In the genomic region with DNA sequence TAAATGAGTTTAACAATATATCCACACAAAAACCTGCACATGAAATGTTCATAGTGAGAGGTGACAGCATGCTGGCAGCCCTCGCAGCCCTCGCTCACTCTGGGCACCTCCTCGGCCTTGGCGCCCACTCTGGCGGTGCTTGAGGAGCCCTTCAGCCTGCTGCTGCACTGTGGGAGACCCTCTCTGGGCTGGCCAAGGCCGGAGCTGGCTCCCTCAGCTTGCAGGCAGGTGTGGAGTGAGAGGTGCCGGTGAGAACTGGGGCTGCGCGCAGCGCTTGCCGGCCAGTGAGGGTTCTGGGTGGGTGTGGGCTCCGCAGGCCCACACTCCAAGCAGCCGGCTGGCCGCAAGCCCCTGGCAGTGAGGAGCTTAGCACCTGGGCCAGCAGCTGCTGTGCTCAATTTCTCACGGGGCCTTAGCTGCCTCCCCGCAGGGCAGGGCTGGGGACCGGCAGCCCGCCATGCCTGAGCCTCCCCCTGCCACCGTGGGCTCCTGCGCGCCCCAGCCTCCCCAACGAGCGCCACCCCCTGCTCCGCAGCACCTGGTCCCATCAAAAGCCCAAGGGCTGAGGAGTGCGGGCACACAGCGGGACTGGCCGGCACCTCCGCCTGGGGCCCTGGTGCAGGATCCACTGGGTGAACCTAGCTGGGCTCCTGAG, we compare ENCODE assay signal across 27 cellular contexts. TPM values are rescaled to one million over a fixed set of nuclear protein-coding genes. Genes with fewer than 3 reads are reported as not detected.
"Had no signal": no experiment of that assay in that cellular context is flagged by ENCODE, and none has a peak within 500 bp of the region (broad histone marks: within the 10 kb centered on the region; RNA-seq: fewer than 3 reads in every experiment).

No MANE protein-coding gene starts in this region.

- H3K27me3 ChIP-seq: colonic mucosa, esophagus muscularis mucosa, foreskin keratinocyte, gastrocnemius medialis, heart right ventricle had no signal

- H3K27ac Mint-ChIP-seq: dendritic cell treated with granulocyte-macrophage colony-stimulating factor and Interleukin-4, amounts not matched to agents 40 ng/mL and 50 ng/mL, for 4 days; effector memory CD8-positive, alpha-beta T cell; endodermal cell; memory B cell had no signal

- H3K9me3 Mint-ChIP-seq: central memory CD8-positive, alpha-beta T cell; memory B cell had no signal

- H3K4me3 ChIP-seq: colonic mucosa, esophagus muscularis mucosa, gastrocnemius medialis, heart right ventricle, lung had no signal

- H3K27me3 Mint-ChIP-seq: central memory CD8-positive, alpha-beta T cell; dendritic cell treated with granulocyte-macrophage colony-stimulating factor and Interleukin-4, amounts not matched to agents 40 ng/mL and 50 ng/mL, for 4 days; memory B cell had no signal

- H3K36me3 Mint-ChIP-seq: memory B cell had no signal

- H3K36me3 ChIP-seq: colonic mucosa, esophagus muscularis mucosa, gastrocnemius medialis, heart right ventricle had no signal

- ATAC-seq: effector memory CD8-positive, alpha-beta T cell; foreskin keratinocyte; gastrocnemius medialis; heart right ventricle; left colon; left lobe of liver; left ventricle myocardium superior had no signal

- H3K9me3 ChIP-seq: colonic mucosa, esophagus muscularis mucosa, gastrocnemius medialis, heart right ventricle had no signal

- H3K27ac ChIP-seq: colonic mucosa, esophagus muscularis mucosa, foreskin keratinocyte, gastrocnemius medialis, heart right ventricle had no signal

- H3K4me1 Mint-ChIP-seq: endodermal cell had no signal

- H3K4me1 ChIP-seq: colonic mucosa had no signal

- H3K4me3 Mint-ChIP-seq: central memory CD8-positive, alpha-beta T cell; dendritic cell treated with granulocyte-macrophage colony-stimulating factor and Interleukin-4, amounts not matched to agents 40 ng/mL and 50 ng/mL, for 4 days; effector memory CD8-positive, alpha-beta T cell; endodermal cell; memory B cell had no signal

- DNase-seq: cerebellar nuclear complex; colonic mucosa; cortex of kidney; effector CD8-positive, alpha-beta T cell; effector memory CD8-positive, alpha-beta T cell; endodermal cell; foreskin keratinocyte; gastrocnemius medialis; glutamatergic neuron; head of caudate nucleus; heart right ventricle; hippocampal formation; left colon; left ventricle myocardium superior; mammary epithelial cell; mesendoderm; midbrain had no signal

- FAIRE-seq: endometrium, endothelial cell of umbilical vein, islet of Langerhans, keratinocyte had no signal

RNA-seq across cellular contexts. Expression of a gene that starts 39.6 kb away (rescaled TPM):
- total RNA-seq: endothelial cell of umbilical vein had no signal
